ENCODE assay signal across 24 cellular contexts in the genomic region with DNA sequence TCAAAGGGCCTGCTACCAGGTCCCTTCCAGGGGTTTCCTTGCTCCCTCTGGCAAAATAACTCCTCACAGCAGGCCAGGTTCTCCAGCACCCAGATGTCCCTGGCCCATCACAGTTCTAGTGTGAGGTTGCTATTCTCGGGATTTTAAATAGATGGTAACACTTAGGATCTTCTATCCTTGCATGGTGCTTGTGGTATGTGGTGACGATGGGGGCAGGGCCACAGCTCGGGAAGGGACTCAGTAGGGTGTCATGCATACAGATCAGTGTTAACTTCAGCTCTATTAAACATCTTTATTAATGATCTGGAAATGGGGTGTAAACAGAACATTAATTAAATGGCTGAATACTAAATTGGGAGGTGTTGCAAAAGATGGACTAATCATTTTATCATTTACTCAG.
"Had no signal": no experiment of that assay in that cellular context is flagged by ENCODE, and none has a peak within 500 bp of the region (broad histone marks: within the 10 kb centered on the region; RNA-seq: fewer than 3 reads in every experiment).

No MANE protein-coding gene starts in this region.

- DNase-seq: activated CD4-positive, alpha-beta memory T cell treated with anti-CD3 and anti-CD28 coated beads, Interleukin-2, amount 10 ng/mL, durations not matched to agents 7 days and 5 days; activated CD4-positive, alpha-beta T cell treated with anti-CD3 and anti-CD28 coated beads, Interleukin-2, amount 10 ng/mL, durations not matched to agents 24 days and 14 days; activated naive CD4-positive, alpha-beta T cell; activated T-cell treated with anti-CD3 and anti-CD28 coated beads for 4 hours; activated T-cell treated with anti-CD3 and anti-CD28 coated beads, Interleukin-2, amount 50 U/mL, for 72 hours; cerebellar nuclear complex; colonic mucosa; dorsolateral prefrontal cortex; effector memory CD4-positive, alpha-beta T cell; erythroblast; gastrocnemius medialis; glutamatergic neuron; left ventricle myocardium inferior; pancreas; right cardiac atrium; spleen; stimulated activated CD4-positive, alpha-beta T cell treated with anti-CD3 and anti-CD28 coated beads, Interleukin-2, amount 100 ng/mL, for 48 hours; stimulated activated naive CD4-positive, alpha-beta T cell treated with Interleukin-2 at 50 U/mL for 16 hours; T-helper 9 cell had no signal

- H3K36me3 Mint-ChIP-seq: activated naive CD4-positive, alpha-beta T cell treated with anti-CD3 and anti-CD28 coated beads, Interleukin-2, amount 50 U/mL, for 72 hours had no signal

- ATAC-seq: activated CD4-positive, CD25-positive, alpha-beta regulatory T cell treated with anti-CD3 and anti-CD28 coated beads, Interleukin-2, amount 50 U/mL, for 24 hours; activated naive CD4-positive, alpha-beta T cell treated with anti-CD3 and anti-CD28 coated beads, Interleukin-2, amount 50 U/mL, for 72 hours; activated T-cell treated with anti-CD3 and anti-CD28 coated beads, Interleukin-2, amount 50 U/mL, for 72 hours; pancreas; right cardiac atrium had no signal

- H3K9me3 Mint-ChIP-seq: activated CD4-positive, alpha-beta memory T cell treated with anti-CD3 and anti-CD28 coated beads, Interleukin-2, amount 10 ng/mL, durations not matched to agents 7 days and 5 days; activated CD4-positive, alpha-beta T cell treated with anti-CD3 and anti-CD28 coated beads, Interleukin-2, amount 10 ng/mL, durations not matched to agents 24 days and 14 days; activated naive CD4-positive, alpha-beta T cell treated with anti-CD3 and anti-CD28 coated beads, Interleukin-2, amount 50 U/mL, for 72 hours; activated T-cell treated with anti-CD3 and anti-CD28 coated beads, Interleukin-2, amount 50 U/mL, for 72 hours had no signal

- H3K4me3 ChIP-seq: colonic mucosa, dorsolateral prefrontal cortex, gastrocnemius medialis, left ventricle myocardium inferior, lung, pancreas, spleen, tibial nerve had no signal

- H3K9me3 ChIP-seq: colonic mucosa, gastrocnemius medialis, left ventricle myocardium inferior, pancreas, spleen, tibial nerve had no signal

- H3K4me3 Mint-ChIP-seq: activated CD4-positive, alpha-beta memory T cell treated with anti-CD3 and anti-CD28 coated beads, Interleukin-2, amount 10 ng/mL, durations not matched to agents 7 days and 5 days; activated CD4-positive, alpha-beta T cell treated with anti-CD3 and anti-CD28 coated beads, Interleukin-2, amount 10 ng/mL, durations not matched to agents 24 days and 14 days; activated T-cell treated with anti-CD3 and anti-CD28 coated beads, Interleukin-2, amount 50 U/mL, for 72 hours had no signal

- H3K4me1 ChIP-seq: colonic mucosa, pancreas had no signal

- H3K27me3 ChIP-seq: colonic mucosa, dorsolateral prefrontal cortex, gastrocnemius medialis, pancreas, spleen, tibial nerve had no signal

- H3K27ac Mint-ChIP-seq: activated CD4-positive, alpha-beta memory T cell treated with anti-CD3 and anti-CD28 coated beads, Interleukin-2, amount 10 ng/mL, durations not matched to agents 7 days and 5 days; activated CD4-positive, alpha-beta T cell treated with anti-CD3 and anti-CD28 coated beads, Interleukin-2, amount 10 ng/mL, durations not matched to agents 24 days and 14 days; activated naive CD4-positive, alpha-beta T cell treated with anti-CD3 and anti-CD28 coated beads, Interleukin-2, amount 50 U/mL, for 72 hours; activated T-cell treated with anti-CD3 and anti-CD28 coated beads, Interleukin-2, amount 50 U/mL, for 72 hours had no signal

- H3K27ac ChIP-seq: colonic mucosa, dorsolateral prefrontal cortex, left ventricle myocardium inferior, pancreas, spleen, tibial nerve, VCaP had no signal

- H3K36me3 ChIP-seq: colonic mucosa, gastrocnemius medialis, left ventricle myocardium inferior, pancreas, spleen, tibial nerve had no signal

- H3K4me1 Mint-ChIP-seq: activated CD4-positive, alpha-beta memory T cell treated with anti-CD3 and anti-CD28 coated beads, Interleukin-2, amount 10 ng/mL, durations not matched to agents 7 days and 5 days; activated CD4-positive, alpha-beta T cell treated with anti-CD3 and anti-CD28 coated beads, Interleukin-2, amount 10 ng/mL, durations not matched to agents 24 days and 14 days had no signal
